8 cellular contexts compared by ENCODE assay signal in the genomic region with DNA sequence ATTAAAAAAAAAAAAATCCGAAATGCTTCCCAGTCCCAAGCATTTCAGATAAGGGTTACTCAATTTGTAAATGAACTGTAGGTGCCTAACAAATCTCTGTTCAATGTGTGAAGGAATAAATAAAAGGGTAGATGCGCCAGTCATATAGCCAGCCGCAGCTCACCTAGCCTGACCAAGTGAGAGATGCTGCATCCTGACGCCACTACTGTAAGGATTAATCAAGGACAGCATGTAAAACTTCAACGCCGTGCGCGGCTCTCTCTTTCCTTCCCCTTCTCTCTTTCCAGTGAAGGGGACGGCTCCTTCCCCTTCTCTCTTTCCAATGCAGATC. TPM values are rescaled to one million over a fixed set of nuclear protein-coding genes. Genes with fewer than 3 reads are reported as not detected.
A peak's percentile ranks its signal among the peaks of the same experiment; 100 is the strongest.
DNase-seq lines count a peak whose midpoint lies in the region; ATAC-seq and TF ChIP-seq lines count a peak whose summit lies in the region.

No MANE protein-coding gene starts in this region.

- no peaks in the 10 kb centered on the region for H3K9me3 ChIP-seq in subcutaneous abdominal adipose tissue (ENCODE audit: control insufficient read depth in 5 of 5, low read length in 5 of 5)

- ATAC-seq in HG03039 (IDR thresholded peaks at IDR 0.05; ENCODE audit: unreplicated experiment) = peak; percentile 20
- ATAC-seq in activated naive CD8-positive, alpha-beta T cell treated with anti-CD3 and anti-CD28 coated beads, Interleukin-2, amount 10 ng/mL, durations not matched to agents 7 days and 5 days (ENCODE audit: low read depth) = peak; percentile 41

- H3K4me3 ChIP-seq in GM12864 (ENCODE audit: low read depth, low read length) (peak overlapping the region; percentile 90), subcutaneous abdominal adipose tissue (ENCODE audit: low read depth in 1 of 5, low read length in 5 of 5) (peak overlapping the region; percentile 71 to 95 (median 90))

- peak overlapping the region; percentile 93 for H3K27ac Mint-ChIP-seq in activated naive CD8-positive, alpha-beta T cell treated with anti-CD3 and anti-CD28 coated beads, Interleukin-2, amount 10 ng/mL, durations not matched to agents 7 days and 5 days

- H3K9me3 Mint-ChIP-seq in activated naive CD8-positive, alpha-beta T cell treated with anti-CD3 and anti-CD28 coated beads, Interleukin-2, amount 10 ng/mL, durations not matched to agents 7 days and 5 days = no peaks in the 10 kb centered on the region

- POLR2A ChIA-PET in activated naive CD8-positive, alpha-beta T cell treated with anti-CD3 and anti-CD28 coated beads, Interleukin-2, amount 10 ng/mL, durations not matched to agents 7 days and 5 days (lab: Charles Lee) = interaction anchor here (0.6 to 1.0 kb wide), 5 partner anchors 19 to 784 kb away, joined by 3 to 5 read pairs (median 3); no protein-coding TSS in a partner anchor

- H3K9ac ChIP-seq in subcutaneous abdominal adipose tissue (ENCODE audit: low read length in 5 of 5) = peak overlapping the region in 4 of 5 donors; percentile 45 to 68 (median 59)

- peak overlapping the region; percentile 92 for H3K4me3 Mint-ChIP-seq in activated naive CD8-positive, alpha-beta T cell treated with anti-CD3 and anti-CD28 coated beads, Interleukin-2, amount 10 ng/mL, durations not matched to agents 7 days and 5 days

- peaks cover 28% of the 10 kb centered on the region for H3K4me1 Mint-ChIP-seq in activated naive CD8-positive, alpha-beta T cell treated with anti-CD3 and anti-CD28 coated beads, Interleukin-2, amount 10 ng/mL, durations not matched to agents 7 days and 5 days

- H3K27me3 Mint-ChIP-seq in activated naive CD8-positive, alpha-beta T cell treated with anti-CD3 and anti-CD28 coated beads, Interleukin-2, amount 10 ng/mL, durations not matched to agents 7 days and 5 days = peaks cover 9% of the 10 kb centered on the region

- DNase-seq in GM12864 (ENCODE audit: low read depth) (no peak), iPS-NIHi11 (ENCODE audit: low spot score) (peak; percentile 25), NCI-H1694 (lab: John Stamatoyannopoulos, UW) (no peak), occipital lobe (lab: John Stamatoyannopoulos, UW) (no peak)
- DNase-seq in activated naive CD8-positive, alpha-beta T cell treated with anti-CD3 and anti-CD28 coated beads, Interleukin-2, amount 10 ng/mL, durations not matched to agents 7 days and 5 days = no peak
- DNase-seq in stimulated activated CD8-positive, alpha-beta memory T cell treated with anti-CD3 and anti-CD28 coated beads, Interleukin-4, amount 100 ng/mL, for 48 hours = no peak

- no peak for TF ChIP-seq CTCF in GM12864 (IDR thresholded peaks at IDR 0.05; ENCODE audit: low read depth, low read length, missing control alignments)

- H3K36me3 Mint-ChIP-seq in activated naive CD8-positive, alpha-beta T cell treated with anti-CD3 and anti-CD28 coated beads, Interleukin-2, amount 10 ng/mL, durations not matched to agents 7 days and 5 days = peaks cover 4% of the 10 kb centered on the region

- H3K27ac ChIP-seq in subcutaneous abdominal adipose tissue (ENCODE audit: low read depth, low read length) = no peak overlapping the region

- H3K27me3 ChIP-seq in subcutaneous abdominal adipose tissue (ENCODE audit: control insufficient read depth in 5 of 5, insufficient read depth in 4 of 5, low read length in 5 of 5) = no peaks in the 10 kb centered on the region

- H3K36me3 ChIP-seq in subcutaneous abdominal adipose tissue (ENCODE audit: control insufficient read depth in 5 of 5, insufficient read depth in 5 of 5, low read length in 5 of 5) = peaks cover 4 to 5% (median 5%) of the 10 kb centered on the region in 5 donors

- H3K4me1 ChIP-seq in subcutaneous abdominal adipose tissue (ENCODE audit: control insufficient read depth in 5 of 5, insufficient read depth in 5 of 5, low read length in 5 of 5) = peaks cover 0 to 26% (median 14%) of the 10 kb centered on the region in 5 donors

RNA-seq across cellular contexts. Expression of a gene that starts 0.4 kb away (rescaled TPM):
- total RNA-seq in activated naive CD8-positive, alpha-beta T cell treated with anti-CD3 and anti-CD28 coated beads, Interleukin-2, amount 10 ng/mL, durations not matched to agents 7 days and 5 days = 10 to 100 TPM; 71.3 to 74.6 TPM
- total RNA-seq in occipital lobe = 41.0 TPM

RNA-seq across cellular contexts. Expression of a gene that starts 56.1 kb away (rescaled TPM):
- total RNA-seq in activated naive CD8-positive, alpha-beta T cell treated with anti-CD3 and anti-CD28 coated beads, Interleukin-2, amount 10 ng/mL, durations not matched to agents 7 days and 5 days = 100 to 1,000 TPM; 579 to 614 TPM
- 126 TPM for total RNA-seq in occipital lobe
